ENCODE assay signal across 16 cellular contexts in genomic region chr3:72379500-72380187, GRCh38.
DNase-seq lines count a peak whose midpoint lies in the region; ATAC-seq, FAIRE-seq and TF ChIP-seq lines count a peak whose summit lies in the region.
"Had no signal": no experiment of that assay in that cellular context is flagged by ENCODE, and none has a peak within 500 bp of the region (broad histone marks: within the 10 kb centered on the region; RNA-seq: fewer than 3 reads in every experiment).

No MANE protein-coding gene starts in this region.

- H3K27me3 ChIP-seq in neural cell (ENCODE audit: insufficient read depth, low read depth, low read length) = no peaks in the 10 kb centered on the region
- H3K27me3 ChIP-seq in HepG2 (ENCODE audit: control insufficient read depth in 1 of 2, insufficient read depth in 2 of 2, low read length in 2 of 2) = no peaks in the 10 kb centered on the region
- H3K27me3 ChIP-seq: MG63 had no signal

- TF ChIP-seq EP300 in neural cell (conservative IDR thresholded peaks at IDR 0.05; ENCODE audit: poor library complexity, severe bottlenecking) (peak; percentile 96), HepG2 (IDR thresholded peaks at IDR 0.05; ENCODE audit: low read depth in 2 of 2, low read length in 2 of 2) (no peak), HepG2 (CRISPR knock-in tag; IDR thresholded peaks at IDR 0.05; ENCODE audit: borderline replicate concordance) (no peak)

- CTCF ChIA-PET in HepG2 (lab: Yijun Ruan, JAX; ENCODE audit: low intra/inter-chr PET ratio, low total read pairs) = no interaction called here

- no peak for TF ChIP-seq POLR2A in HepG2 (IDR thresholded peaks at IDR 0.05; ENCODE audit: insufficient read depth in 1 of 2, low read depth in 2 of 2, low read length in 2 of 2)

- POLR2A ChIA-PET in HepG2 (lab: Yijun Ruan, JAX) = no interaction called here

- intact Hi-C loops in HepG2 (cut with micrococcal nuclease; ENCODE audit: unreplicated experiment) = no loop called here

- peak; percentile 83 for FAIRE-seq in D721Med (lab: Jason Lieb, UNC)
- FAIRE-seq in HepG2 (lab: Jason Lieb, UNC) = no peak
- FAIRE-seq: GM18507, urothelium cell line had no signal

- TF ChIP-seq CTCF in D721Med (IDR thresholded peaks at IDR 0.05; ENCODE audit: insufficient read depth, missing control alignments) = no peak
- TF ChIP-seq CTCF in cardiac fibroblast (IDR thresholded peaks at IDR 0.05; ENCODE audit: low read depth, low read length) = no peak
- no peak for TF ChIP-seq CTCF in neural cell (IDR thresholded peaks at IDR 0.05; ENCODE audit: poor library complexity, severe bottlenecking)
- no peak for TF ChIP-seq CTCF in HepG2 (CRISPR knock-in tag; IDR thresholded peaks at IDR 0.05)

- TF ChIP-seq RAD21 in neural cell (conservative IDR thresholded peaks at IDR 0.05) (peak; percentile 13), HepG2 (CRISPR knock-in tag; IDR thresholded peaks at IDR 0.05) (no peak)

- H4K20me1 ChIP-seq in neural cell (ENCODE audit: insufficient read depth) = peaks cover 6% of the 10 kb centered on the region
- peaks cover 50% of the 10 kb centered on the region for H4K20me1 ChIP-seq in HepG2 (ENCODE audit: insufficient read depth, low read length)

- H3K4me2 ChIP-seq in neural cell (ENCODE audit: low read length) = peak overlapping the region; percentile 8
- H3K4me2 ChIP-seq in HepG2 (ENCODE audit: low read depth, low read length) = no peak overlapping the region

- no peak for ATAC-seq in HG03571 (IDR thresholded peaks at IDR 0.05; ENCODE audit: unreplicated experiment)
- no peak for ATAC-seq in HepG2
- no peak for ATAC-seq in HG02798 (IDR thresholded peaks at IDR 0.05; ENCODE audit: poor library complexity, unreplicated experiment)
- ATAC-seq: Panc1 had no signal

- H3K4me3 ChIP-seq in cardiac fibroblast (replicated peaks in 1 of 2; ENCODE audit: low read depth in 2 of 2, low read length in 2 of 2) (no peak overlapping the region), neural cell (ENCODE audit: low read length) (peak overlapping the region; percentile 18), HepG2 (replicated peaks in 1 of 3; ENCODE audit: insufficient read depth in 1 of 3, low read depth in 2 of 3, low read length in 3 of 3) (no peak overlapping the region)
- H3K4me3 ChIP-seq: MG63 had no signal

- BruUV-seq in HepG2 (replicated peaks; lab: Mats Ljungman, UMichigan) = no TSS peak

- no peaks in the 10 kb centered on the region for H3K36me3 ChIP-seq in neural cell (ENCODE audit: insufficient read depth, low read length)
- H3K36me3 ChIP-seq in HepG2 (replicated peaks in 1 of 2; ENCODE audit: control insufficient read depth in 1 of 2, insufficient read depth in 2 of 2, low read length in 2 of 2) = peaks cover 13 to 20% of the 10 kb centered on the region in 2 experiments
- H3K36me3 ChIP-seq: MG63 had no signal

- H3K9me3 ChIP-seq in neural cell (ENCODE audit: low read length) = no peaks in the 10 kb centered on the region
- no peaks in the 10 kb centered on the region for H3K9me3 ChIP-seq in HepG2 (ENCODE audit: low read length)
- H3K9me3 ChIP-seq: MG63 had no signal

- 100% methylated on average over 1 of the region's 1 CpG for WGBS in HepG2 (ENCODE audit: low lambda C conversion rate)

- H2AFZ ChIP-seq in neural cell (ENCODE audit: low read depth, low read length) (no peak overlapping the region), HepG2 (ENCODE audit: low read length) (no peak overlapping the region)

- in situ Hi-C loops in HepG2 (cut with HindIII; ENCODE audit: extremely low pct_ligation_motif_present, low pct_unique_long_range_greater_than_20kb) = no loop called here

- peaks cover 9% of the 10 kb centered on the region; the same call in 1 of the 2 replicates for H3K4me1 ChIP-seq in HepG2 (ENCODE audit: insufficient read depth, low read length)

- H3K9ac ChIP-seq in neural cell (ENCODE audit: low read length) = peak overlapping the region; percentile 4
- no peak overlapping the region for H3K9ac ChIP-seq in HepG2 (ENCODE audit: insufficient read depth, low read depth, low read length)

- H3K9me2 ChIP-seq in neural cell (ENCODE audit: insufficient read depth, low read length) = no peaks in the 10 kb centered on the region

- peak overlapping the region; percentile 48 for H3K27ac ChIP-seq in neural cell (ENCODE audit: low read length)
- H3K27ac ChIP-seq in HepG2 (ENCODE audit: extremely low read length, insufficient read depth, low read length) = no peak overlapping the region

- DNase-seq in D721Med (ENCODE audit: insufficient read length, low spot score) (no peak), M059J (ENCODE audit: low read depth) (peak; percentile 4), cardiac fibroblast (ENCODE audit: low read depth in 2 of 2) (peak; percentile 34 to 67), HepG2 (ENCODE audit: low spot score) (no peak), kidney glomerular epithelial cell (lab: John Stamatoyannopoulos, UW) (no peak)
- DNase-seq: activated CD4-positive, alpha-beta T cell treated with anti-CD3 and anti-CD28 coated beads for 1 hour; effector memory CD4-positive, alpha-beta T cell; GOT3; MG63; occipital lobe had no signal

- H3K79me2 ChIP-seq in neural cell (replicated peaks; ENCODE audit: insufficient read depth, low read length) (peaks cover 42% of the 10 kb centered on the region), HepG2 (ENCODE audit: insufficient read depth, low read length) (peaks cover 54% of the 10 kb centered on the region)

- H3F3A ChIP-seq in neural cell (ENCODE audit: insufficient read depth, low read length, poor library complexity, severe bottlenecking) = peaks cover 4% of the 10 kb centered on the region

TF ChIP-seq in neural cell, 6 proteins besides CTCF, POLR2A, EP300 and RAD21:
- TF ChIP-seq EZH2 (IDR thresholded peaks at IDR 0.05; ENCODE audit: borderline replicate concordance, insufficient read depth, low read length, poor library complexity, severe bottlenecking) (no peak), TAF1 (IDR thresholded peaks at IDR 0.05; ENCODE audit: low read depth) (no peak), MXI1 (conservative IDR thresholded peaks at IDR 0.05; ENCODE audit: poor library complexity, severe bottlenecking) (peak; percentile 44), POLR2AphosphoS5 (IDR thresholded peaks at IDR 0.05) (peak; percentile 88), REST (IDR thresholded peaks at IDR 0.05; ENCODE audit: borderline replicate concordance) (no peak), SMC3 (conservative IDR thresholded peaks at IDR 0.05; ENCODE audit: poor library complexity) (peak; percentile 23)

TF ChIP-seq in HepG2, 621 proteins besides CTCF, POLR2A, EP300 and RAD21 (continues in another document):
- TF ChIP-seq NRL (CRISPR knock-in tag; IDR thresholded peaks at IDR 0.05; ENCODE audit: borderline replicate concordance) (no peak), GATAD2A (CRISPR knock-in tag; IDR thresholded peaks at IDR 0.05) (no peak), TRIM22 (IDR thresholded peaks at IDR 0.05) (no peak), ZNF772 (CRISPR knock-in tag; IDR thresholded peaks at IDR 0.05) (no peak), BRD4 (CRISPR knock-in tag; IDR thresholded peaks at IDR 0.05) (no peak)

Comparison
In these comparisons a context has a peak if more than half of its experiments do, and no peak if none do; other contexts are left out.
1. DNase-seq: peak in M059J (single experiment) and cardiac fibroblast (2 of 2); none in D721Med (single experiment), HepG2 (single experiment) and kidney glomerular epithelial cell (single experiment).